In genomic region chr9:36426348-36426747, GRCh38 we compare ENCODE assay signal across 18 cellular contexts. TPM values are rescaled to one million over a fixed set of nuclear protein-coding genes. Genes with fewer than 3 reads are reported as not detected.
DNase-seq lines count a peak whose midpoint lies in the region; ATAC-seq, FAIRE-seq and TF ChIP-seq lines count a peak whose summit lies in the region.
"Had no signal": no experiment of that assay in that cellular context is flagged by ENCODE, and none has a peak within 500 bp of the region (broad histone marks: within the 10 kb centered on the region; RNA-seq: fewer than 3 reads in every experiment).

No MANE protein-coding gene starts in this region.

- H4K20me1 ChIP-seq in SK-N-SH (ENCODE audit: insufficient read depth) (peaks cover 7% of the 10 kb centered on the region; the same call in 1 of the 2 replicates), K562 (replicated peaks; ENCODE audit: control insufficient read depth, insufficient read depth, low read length) (no peaks in the 10 kb centered on the region)

- peaks cover 5% of the 10 kb centered on the region for H3F3A ChIP-seq in SK-N-SH (replicated peaks; ENCODE audit: insufficient read depth)

- H3K4me2 ChIP-seq in SK-N-SH = no peak overlapping the region
- no peak overlapping the region for H3K4me2 ChIP-seq in A549
- H3K4me2 ChIP-seq in K562 (ENCODE audit: insufficient read depth, low read length) = no peak overlapping the region
- H3K4me2 ChIP-seq: BLaER1 treated with 17β-estradiol and CSF1 and Interleukin-3, amounts not matched to agents 10 nM and 100 nM had no signal

- intact Hi-C loops in K562 (cut with micrococcal nuclease) = loop anchor here (2.0 kb wide), 1 partner anchor 62 kb away; no protein-coding TSS in a partner anchor
- intact Hi-C loops in uterus (cut with DNase I; ENCODE audit: low total_unique reads) = no loop called here

- no peak overlapping the region for H3K9ac ChIP-seq in SK-N-SH
- no peak overlapping the region for H3K9ac ChIP-seq in K562 (ENCODE audit: insufficient read depth in 1 of 2, low read depth in 2 of 2, low read length in 2 of 2)
- H3K9ac ChIP-seq: BLaER1 treated with 17β-estradiol and CSF1 and Interleukin-3, amounts not matched to agents 10 nM and 100 nM had no signal

- WGBS in SK-N-SH (ENCODE audit: low lambda C conversion rate) = 95% methylated on average over 5 of the region's 5 CpGs
- 94% methylated on average over 5 of the region's 5 CpGs for WGBS in A549 (ENCODE audit: missing lambda C conversion rate)
- 90% methylated on average over 5 of the region's 5 CpGs for WGBS in K562 (ENCODE audit: insufficient coverage, low coverage, missing lambda C conversion rate)

- H3K9me3 ChIP-seq in SK-N-SH (no peaks in the 10 kb centered on the region), A549 (no peaks in the 10 kb centered on the region), HEK293 (ENCODE audit: control insufficient read depth, insufficient read depth, low read depth, low read length) (no peaks in the 10 kb centered on the region), K562 (replicated peaks; ENCODE audit: control insufficient read depth, insufficient read depth, low read depth, low read length) (no peaks in the 10 kb centered on the region), uterus (no peaks in the 10 kb centered on the region)

- ATAC-seq in SK-N-SH treated with all-trans-retinoic acid at 6 μM for 48 hours (no peak), A549 (no peak), K562 (no peak), HG03520 (IDR thresholded peaks at IDR 0.05; ENCODE audit: unreplicated experiment) (no peak)
- ATAC-seq: HepG2 had no signal

- POLR2A ChIA-PET in SK-N-SH (lab: Yijun Ruan, JAX) (no interaction called here), A549 (lab: Yijun Ruan, JAX) (no interaction called here), HEK293 (lab: Yijun Ruan, JAX) (no interaction called here), K562 (lab: Yijun Ruan, JAX) (interaction anchor here (1.0 kb wide), 1 partner anchor 12 kb away, joined by 3 read pairs; no protein-coding TSS in a partner anchor)

- H3K36me3 ChIP-seq in SK-N-SH (replicated peaks in 1 of 2; ENCODE audit: control insufficient read depth in 1 of 2, insufficient read depth in 2 of 2, low read length in 1 of 2) (peaks cover 4 to 15% of the 10 kb centered on the region in 2 experiments), HEK293 (ENCODE audit: control insufficient read depth in 2 of 2, insufficient read depth in 1 of 2, low read length in 2 of 2) (no peaks in the 10 kb centered on the region), K562 (ENCODE audit: control insufficient read depth, insufficient read depth, low read length) (0 out of 3 replicates have a peak, but pooled peaks cover 6% of the 10 kb centered on the region), uterus (no peaks in the 10 kb centered on the region)

- TF ChIP-seq CTCF in SK-N-SH (IDR thresholded peaks at IDR 0.05) = no peak
- no peak for TF ChIP-seq CTCF in A549 (IDR thresholded peaks at IDR 0.05)
- no peak for TF ChIP-seq CTCF in HEK293 (tag by site-specific recombination; IDR thresholded peaks at IDR 0.05)
- no peak for TF ChIP-seq CTCF in K562 (IDR thresholded peaks at IDR 0.05 in 2 of 3, conservative IDR thresholded peaks at IDR 0.05 in 1 of 3; ENCODE audit: insufficient read depth in 2 of 3, low read depth in 1 of 3, low read length in 3 of 3)
- TF ChIP-seq CTCF in uterus (IDR thresholded peaks at IDR 0.05) = no peak

- FAIRE-seq in A549 (lab: Jason Lieb, UNC) (peak; percentile 28), K562 (lab: Jason Lieb, UNC) (peak; percentile 6)
- FAIRE-seq: GM12892, H1, HepG2 had no signal

- no peak overlapping the region for H3K4me3 ChIP-seq in SK-N-SH (ENCODE audit: low read depth in 2 of 2, low read length in 1 of 2)
- no peak overlapping the region for H3K4me3 ChIP-seq in A549
- H3K4me3 ChIP-seq in HEK293 (ENCODE audit: low read depth, low read length) = no peak overlapping the region
- no peak overlapping the region for H3K4me3 ChIP-seq in K562
- no peak overlapping the region for H3K4me3 ChIP-seq in uterus
- H3K4me3 ChIP-seq: BLaER1 treated with 17β-estradiol and CSF1 and Interleukin-3, amounts not matched to agents 10 nM and 100 nM had no signal

- peaks cover 41% of the 10 kb centered on the region for H3K79me2 ChIP-seq in SK-N-SH (ENCODE audit: insufficient read depth)
- no peaks in the 10 kb centered on the region for H3K79me2 ChIP-seq in K562 (ENCODE audit: control insufficient read depth, insufficient read depth, low read length)

- DNase-seq in SK-N-SH (no peak), A549 (ENCODE audit: low read depth in 1 of 2, low spot score in 1 of 2) (no peak), K562 (ENCODE audit: extremely low read depth in 1 of 4, low spot score in 3 of 4) (no peak), uterus (no peak), COLO829 (ENCODE audit: low spot score) (no peak)
- DNase-seq: DMS153, DMS79, GDM1, H9, KG1 had no signal

- no peaks in the 10 kb centered on the region for H3K27me3 ChIP-seq in SK-N-SH (ENCODE audit: insufficient read depth)
- no peaks in the 10 kb centered on the region for H3K27me3 ChIP-seq in K562 (ENCODE audit: control insufficient read depth in 2 of 2, insufficient read depth in 2 of 2, low read length in 2 of 2)
- H3K27me3 ChIP-seq in uterus = no peaks in the 10 kb centered on the region
- H3K27me3 ChIP-seq: BLaER1 treated with 17β-estradiol and CSF1 and Interleukin-3, amounts not matched to agents 10 nM and 100 nM had no signal

- CTCF ChIA-PET in SK-N-SH (lab: Yijun Ruan, JAX) = interaction anchor here (0.9 to 1.3 kb wide), 3 partner anchors 14 to 24 kb away, joined by 3 to 5 read pairs (median 4); no protein-coding TSS in a partner anchor
- CTCF ChIA-PET in A549 (lab: Yijun Ruan, JAX) = interaction anchor here (0.6 to 5.9 kb wide), 4 partner anchors 10 to 1631 kb away, joined by 3 to 31 read pairs (median 3); no protein-coding TSS in a partner anchor
- CTCF ChIA-PET in HEK293 (lab: Yijun Ruan, JAX) = interaction anchor here (3.2 kb wide), 1 partner anchor 19 kb away, joined by 25 read pairs; no protein-coding TSS in a partner anchor
- CTCF ChIA-PET in K562 (lab: Yijun Ruan, JAX; ENCODE audit: low intra/inter-chr PET ratio) = no interaction called here

- TF ChIP-seq EP300 in SK-N-SH (IDR thresholded peaks at IDR 0.05; ENCODE audit: borderline replicate concordance in 1 of 2, low read depth in 1 of 2, low read length in 1 of 2) (no peak), A549 (IDR thresholded peaks at IDR 0.05) (no peak), K562 (IDR thresholded peaks at IDR 0.05; ENCODE audit: low read length) (no peak)

- TF ChIP-seq RAD21 in SK-N-SH (IDR thresholded peaks at IDR 0.05; ENCODE audit: low read length) = no peak
- no peak for TF ChIP-seq RAD21 in A549 (conservative IDR thresholded peaks at IDR 0.05 in 1 of 2, IDR thresholded peaks at IDR 0.05 in 1 of 2)
- TF ChIP-seq RAD21 in K562 (CRISPR knock-in tag; conservative IDR thresholded peaks at IDR 0.05 in 1 of 2, IDR thresholded peaks at IDR 0.05 in 1 of 2) = no peak

- H3K27ac ChIP-seq in SK-N-SH (ENCODE audit: low read depth in 2 of 2, low read length in 1 of 2) (no peak overlapping the region), A549 (no peak overlapping the region), HEK293 (ENCODE audit: extremely low read depth, low read depth, low read length) (no peak overlapping the region), K562 (ENCODE audit: extremely low read depth, low read depth, low read length) (no peak overlapping the region), uterus (no peak overlapping the region)
- H3K27ac ChIP-seq: 22Rv1; BLaER1 treated with 17β-estradiol and CSF1 and Interleukin-3, amounts not matched to agents 10 nM and 100 nM had no signal

- no TSS peak for BruUV-seq in K562 (replicated peaks; lab: Mats Ljungman, UMichigan)

- H3K9me2 ChIP-seq in SK-N-SH = no peaks in the 10 kb centered on the region

- no peaks in the 10 kb centered on the region for H3K9me1 ChIP-seq in K562 (ENCODE audit: control insufficient read depth, insufficient read depth, low read length)

- in situ Hi-C loops in K562 (cut with MboI) = no loop called here

- H3K4me1 ChIP-seq in SK-N-SH (ENCODE audit: control insufficient read depth in 1 of 2, insufficient read depth in 2 of 2, low read depth in 1 of 2, low read length in 1 of 2) (peaks cover 0 to 4% of the 10 kb centered on the region in 2 experiments; a peak in 2 of 4 replicates), A549 (peaks cover 8% of the 10 kb centered on the region; the same call in 2 of the 3 replicates), HEK293 (ENCODE audit: control insufficient read depth, insufficient read depth, low read length) (no peaks in the 10 kb centered on the region), K562 (replicated peaks in 1 of 2; ENCODE audit: control insufficient read depth in 2 of 2, insufficient read depth in 2 of 2, low read length in 2 of 2) (peaks cover 0 to 7% of the 10 kb centered on the region in 2 experiments; a peak in 3 of 5 replicates), uterus (no peaks in the 10 kb centered on the region)

- H2AFZ ChIP-seq in SK-N-SH (ENCODE audit: low read depth) (no peak overlapping the region), K562 (ENCODE audit: low read depth, low read length) (no peak overlapping the region)

- TF ChIP-seq POLR2A in A549 (IDR thresholded peaks at IDR 0.05; ENCODE audit: low read length) (no peak), K562 (conservative IDR thresholded peaks at IDR 0.05) (no peak), uterus (IDR thresholded peaks at IDR 0.05) (no peak)

RNA-seq across cellular contexts. Expression of gene RNF38, which starts 26.3 kb away (rescaled TPM):
- polyA plus RNA-seq in SK-N-SH (2012; rRNA removed) (9.5 and 11.8 TPM in 2 replicates), A549 (2011; rRNA removed) (13.2 and 18.5 TPM in 2 replicates), A549 (2017; fragmentation: RNase III; extraction: RNeasy Plus Mini Kit Qiagen cat#74134 plus additional on column Dnase treatment) (8.4 to 9.8 TPM (median 8.7 TPM) in 3 replicates), K562 (2011; rRNA removed) (8.5 and 10.4 TPM in 2 replicates), K562 (2014; fragmentation: Illumina TruSeq; extraction: Trizol) (6.7 TPM in 2 replicates), K562 (2014; fragmentation: Nextera tagmentation; extraction: Ambion mirVana) (1 to 10 TPM; 1.6 to 2.7 TPM), K562 (2014; rRNA removed) (3.4 and 4.7 TPM in 2 replicates)
- polyA plus RNA-seq in SK-N-SH (2012; cell fraction: cytosol; rRNA removed) = 13.2 and 13.5 TPM in 2 replicates
- polyA plus RNA-seq in SK-N-SH (2012; cell fraction: nucleus; rRNA removed) = 9.2 and 17.2 TPM in 2 replicates
- 7.2 and 11.4 TPM in 2 replicates for polyA plus RNA-seq in A549 (2012; cell fraction: cytosol; rRNA removed)
- polyA plus RNA-seq in A549 (2012; cell fraction: nucleus; rRNA removed) = 6.1 and 6.2 TPM in 2 replicates
- 37.1 and 49.8 TPM in 2 replicates for polyA minus RNA-seq in A549 (2011; rRNA and poly(A)+ RNA removed)
- 17.6 and 18.1 TPM in 2 replicates for total RNA-seq in K562 (2011; cell fraction: chromatin; rRNA removed; ENCODE audit: low replicate concordance)
- total RNA-seq in K562 (2011; cell fraction: nucleolus; rRNA removed) = 4.7 and 6.3 TPM in 2 replicates
- 13.0 and 20.2 TPM in 2 replicates for total RNA-seq in K562 (2011; cell fraction: nucleoplasm; rRNA removed)
- total RNA-seq in K562 (2014; rRNA removed) (2.9 and 3.1 TPM in 2 replicates), K562 (2014; rRNA removed; fragmentation: Illumina TruSeq; extraction: Trizol) (5.4 and 6.4 TPM in 2 replicates), K562 (2015; rRNA removed; fragmentation: Illumina TruSeq; extraction: Trizol) (4.5 and 4.9 TPM in 2 replicates), K562 (2021) (8.9 and 9.8 TPM in 2 replicates), uterus (10 to 100 TPM; 18.2 to 79.2 (median 30.6) TPM)
- 9.3 and 10.5 TPM in 2 replicates for polyA plus RNA-seq in K562 (2011; cell fraction: cytosol; rRNA removed)
- polyA plus RNA-seq in K562 (2011; cell fraction: nucleus; rRNA removed) = 12.8 and 16.8 TPM in 2 replicates
- polyA plus RNA-seq in K562 (2012) = 3.9 TPM in 2 replicates
- 18.1 and 18.3 TPM in 2 replicates for polyA minus RNA-seq in K562 (2011; rRNA and poly(A)+ RNA removed)
- 6.6 and 7.7 TPM in 2 replicates for polyA minus RNA-seq in K562 (2011; cell fraction: cytosol; rRNA and poly(A)+ RNA removed)
- polyA minus RNA-seq in K562 (2011; cell fraction: nucleus; rRNA and poly(A)+ RNA removed) = 6.1 and 9.7 TPM in 2 replicates
